2 cellular contexts compared by ENCODE assay signal in genomic region chr19:5514001-5514400, GRCh38.
TF ChIP-seq lines count a peak whose summit lies in the region.

No MANE protein-coding gene starts in this region.

TF ChIP-seq in HepG2, 621 proteins besides CTCF, POLR2A, EP300 and RAD21:
- TF ChIP-seq DNMT3B (CRISPR knock-in tag; conservative IDR thresholded peaks at IDR 0.05) (no peak), ZNF329 (CRISPR knock-in tag; IDR thresholded peaks at IDR 0.05; ENCODE audit: low read depth) (peak; percentile 99)

TF ChIP-seq in K562, 482 proteins besides CTCF, POLR2A, EP300 and RAD21:
- peak; percentile 66 for TF ChIP-seq RBM25 (IDR thresholded peaks at IDR 0.05; ENCODE audit: low read depth, low read length, severe bottlenecking)
- TF ChIP-seq THAP12 (CRISPR knock-in tag; IDR thresholded peaks at IDR 0.05), result no peak
- TF ChIP-seq BCOR (IDR thresholded peaks at IDR 0.05), result peak; percentile 17; the same call in 1 of the 2 replicates
- TF ChIP-seq PHF21A (IDR thresholded peaks at IDR 0.05; ENCODE audit: borderline replicate concordance, low read depth), result no peak
- no peak for TF ChIP-seq FOXA3 (CRISPR knock-in tag; conservative IDR thresholded peaks at IDR 0.05 in 1 of 2, IDR thresholded peaks at IDR 0.05 in 1 of 2)
